ENCODE assay signal across 24 cellular contexts in the genomic region with DNA sequence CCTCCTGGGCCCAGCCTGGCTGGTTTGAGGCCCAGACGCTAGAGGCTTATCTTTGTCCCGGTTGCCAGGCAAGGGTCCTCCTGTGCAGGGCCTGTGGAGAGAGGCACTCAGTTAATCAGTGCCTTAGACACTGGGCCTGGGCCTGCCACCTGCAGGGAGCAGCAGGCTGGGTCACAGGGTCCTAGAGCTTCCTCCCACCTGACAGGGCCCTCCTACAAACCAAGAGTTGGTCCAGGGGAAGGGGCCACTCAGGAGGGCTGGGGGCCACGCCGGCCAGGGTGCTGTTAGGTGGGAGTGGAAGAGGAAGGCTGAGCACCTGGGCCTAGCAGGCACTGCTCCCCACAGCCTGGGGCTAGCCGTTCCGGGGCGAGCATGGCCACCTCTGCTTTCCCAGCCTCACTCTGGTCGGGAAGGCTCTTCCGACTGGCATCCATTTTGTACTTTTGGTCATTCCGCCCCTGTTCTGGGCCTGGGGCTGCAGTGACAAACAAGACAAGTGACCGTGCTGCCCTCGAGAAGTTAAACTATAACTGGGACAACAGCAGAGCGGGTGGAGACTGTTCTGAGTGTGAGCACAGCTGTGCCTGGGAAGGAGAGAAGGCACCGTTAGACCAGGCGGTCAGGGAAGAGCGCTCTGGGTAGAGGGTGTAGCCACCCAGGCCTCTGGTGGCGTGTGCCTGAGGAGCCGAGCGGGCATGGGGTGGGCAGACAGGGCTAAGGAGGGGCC. TPM values are rescaled to one million over a fixed set of nuclear protein-coding genes. Genes with fewer than 3 reads are reported as not detected.
A peak's percentile ranks its signal among the peaks of the same experiment; 100 is the strongest.
DNase-seq lines count a peak whose midpoint lies in the region; ATAC-seq and TF ChIP-seq lines count a peak whose summit lies in the region.
"Had no signal": no experiment of that assay in that cellular context is flagged by ENCODE, and none has a peak within 500 bp of the region (broad histone marks: within the 10 kb centered on the region; RNA-seq: fewer than 3 reads in every experiment).

No MANE protein-coding gene starts in this region.

- peaks cover 4% of the 10 kb centered on the region for H3K4me1 Mint-ChIP-seq in activated naive CD8-positive, alpha-beta T cell treated with anti-CD3 and anti-CD28 coated beads, Interleukin-2, amount 10 ng/mL, durations not matched to agents 7 days and 5 days
- H3K4me1 Mint-ChIP-seq in activated naive CD8-positive, alpha-beta T cell treated with anti-CD3 and anti-CD28 coated beads, Interleukin-2, amount 50 U/mL, for 24 hours, result no peaks in the 10 kb centered on the region
- peaks cover 20% of the 10 kb centered on the region for H3K4me1 Mint-ChIP-seq in nephron
- H3K4me1 Mint-ChIP-seq in CD8-positive, alpha-beta T cell (ENCODE audit: low read depth), result peaks cover 16% of the 10 kb centered on the region
- H3K4me1 Mint-ChIP-seq: H9 had no signal

- H3K27me3 ChIP-seq in endocrine pancreas (ENCODE audit: control insufficient read depth, insufficient read depth, low read length) (no peaks in the 10 kb centered on the region), upper lobe of right lung (no peaks in the 10 kb centered on the region)
- H3K27me3 ChIP-seq in CD8-positive, alpha-beta T cell (ENCODE audit: insufficient read depth, low read length), result no peaks in the 10 kb centered on the region
- H3K27me3 ChIP-seq: brain microvascular endothelial cell, colonic mucosa, transverse colon had no signal

- TF ChIP-seq CTCF in nephron (IDR thresholded peaks at IDR 0.05; ENCODE audit: unreplicated experiment in 3 of 3) (no peak), upper lobe of right lung (IDR thresholded peaks at IDR 0.05) (no peak)
- no peak for TF ChIP-seq CTCF in CD8-positive, alpha-beta T cell (IDR thresholded peaks at IDR 0.05)

- DNase-seq in activated naive CD8-positive, alpha-beta T cell treated with anti-CD3 and anti-CD28 coated beads, Interleukin-2, amount 10 ng/mL, durations not matched to agents 7 days and 5 days, result no peak
- no peak for DNase-seq in activated naive CD8-positive, alpha-beta T cell treated with anti-CD3 and anti-CD28 coated beads, Interleukin-2, amount 50 U/mL, for 24 hours
- DNase-seq in upper lobe of right lung, result no peak
- no peak for DNase-seq in GM03348 (ENCODE audit: low spot score)
- no peak for DNase-seq in CD8-positive, alpha-beta T cell
- DNase-seq: activated CD4-positive, alpha-beta T cell treated with anti-CD3 and anti-CD28 coated beads, Interleukin-2, amount 50 U/mL, for 1 hour; activated CD8-positive, alpha-beta memory T cell treated with anti-CD3 and anti-CD28 coated beads, Interleukin-2, amount 50 U/mL, for 48 hours; brain microvascular endothelial cell; colonic mucosa; H9; KBM-7; left cardiac atrium; NCI-H748 treated with DMSO at 0.1 percent for 48 hours; stimulated activated CD4-positive, alpha-beta T cell treated with anti-CD3 and anti-CD28 coated beads, Interleukin-2, amount 100 ng/mL, for 48 hours; stimulated activated naive CD4-positive, alpha-beta T cell; transverse colon had no signal

- H3K4me3 ChIP-seq in endocrine pancreas (ENCODE audit: control insufficient read depth, insufficient read depth, low read length) (no peak overlapping the region), upper lobe of right lung (no peak overlapping the region)
- H3K4me3 ChIP-seq in CD8-positive, alpha-beta T cell (ENCODE audit: low read depth, low read length), result no peak overlapping the region
- H3K4me3 ChIP-seq: colonic mucosa, prostate gland, smooth muscle cell, transverse colon had no signal

- no peak overlapping the region for H3K27ac ChIP-seq in upper lobe of right lung
- H3K27ac ChIP-seq in CD8-positive, alpha-beta T cell (ENCODE audit: low read depth, low read length), result no peak overlapping the region
- H3K27ac ChIP-seq: brain microvascular endothelial cell, colonic mucosa, prostate gland, transverse colon, VCaP had no signal

- H3K9me3 ChIP-seq in endocrine pancreas (ENCODE audit: control insufficient read depth, low read length) (no peaks in the 10 kb centered on the region), upper lobe of right lung (peaks cover 7% of the 10 kb centered on the region)
- no peaks in the 10 kb centered on the region for H3K9me3 ChIP-seq in CD8-positive, alpha-beta T cell (ENCODE audit: low read length)
- H3K9me3 ChIP-seq: colonic mucosa, prostate gland, transverse colon had no signal

- H3K27me3 Mint-ChIP-seq in activated naive CD8-positive, alpha-beta T cell treated with anti-CD3 and anti-CD28 coated beads, Interleukin-2, amount 10 ng/mL, durations not matched to agents 7 days and 5 days, result no peaks in the 10 kb centered on the region
- no peaks in the 10 kb centered on the region for H3K27me3 Mint-ChIP-seq in activated naive CD8-positive, alpha-beta T cell treated with anti-CD3 and anti-CD28 coated beads, Interleukin-2, amount 50 U/mL, for 24 hours
- H3K27me3 Mint-ChIP-seq in nephron (ENCODE audit: low read depth), result no peaks in the 10 kb centered on the region
- H3K27me3 Mint-ChIP-seq in CD8-positive, alpha-beta T cell (ENCODE audit: low read depth), result no peaks in the 10 kb centered on the region
- H3K27me3 Mint-ChIP-seq: B cell had no signal

- no peaks in the 10 kb centered on the region for H3K36me3 ChIP-seq in endocrine pancreas (ENCODE audit: control insufficient read depth, insufficient read depth, low read length)
- no peaks in the 10 kb centered on the region for H3K36me3 ChIP-seq in upper lobe of right lung
- H3K36me3 ChIP-seq in CD8-positive, alpha-beta T cell (ENCODE audit: insufficient read depth, low read length), result no peaks in the 10 kb centered on the region
- H3K36me3 ChIP-seq: brain microvascular endothelial cell, colonic mucosa, prostate gland, transverse colon had no signal

- POLR2A ChIA-PET in activated naive CD8-positive, alpha-beta T cell treated with anti-CD3 and anti-CD28 coated beads, Interleukin-2, amount 10 ng/mL, durations not matched to agents 7 days and 5 days (lab: Charles Lee), result no interaction called here
- POLR2A ChIA-PET in CD8-positive, alpha-beta T cell (lab: Charles Lee), result no interaction called here

- no peak for ATAC-seq in activated naive CD8-positive, alpha-beta T cell treated with anti-CD3 and anti-CD28 coated beads, Interleukin-2, amount 10 ng/mL, durations not matched to agents 7 days and 5 days (ENCODE audit: low read depth)
- ATAC-seq in activated naive CD8-positive, alpha-beta T cell treated with anti-CD3 and anti-CD28 coated beads, Interleukin-2, amount 50 U/mL, for 24 hours, result no peak
- ATAC-seq in upper lobe of right lung (peak; percentile 23), esophagus mucosa (no peak)
- ATAC-seq in CD8-positive, alpha-beta T cell, result no peak
- ATAC-seq: left cardiac atrium, SK-N-SH treated with all-trans-retinoic acid at 6 μM for 48 hours had no signal

- H3K4me1 ChIP-seq in endocrine pancreas (ENCODE audit: control insufficient read depth, insufficient read depth, low read length), result no peaks in the 10 kb centered on the region
- H3K4me1 ChIP-seq in upper lobe of right lung, result no peaks in the 10 kb centered on the region
- no peaks in the 10 kb centered on the region for H3K4me1 ChIP-seq in CD8-positive, alpha-beta T cell (ENCODE audit: insufficient read depth, low read length)
- H3K4me1 ChIP-seq: prostate gland had no signal

- intact Hi-C loops in upper lobe of right lung (cut with DNase I), result no loop called here
- intact Hi-C loops in CD8-positive, alpha-beta T cell (cut with DNase I, micrococcal nuclease), result no loop called here

- CTCF ChIA-PET in CD8-positive, alpha-beta T cell (lab: Charles Lee), result interaction anchor here (0.6 to 1.7 kb wide), 5 partner anchors 9 to 247 kb away, joined by 3 to 6 read pairs (median 4); no protein-coding TSS in a partner anchor

- peaks cover 12% of the 10 kb centered on the region for H3K9me3 Mint-ChIP-seq in activated naive CD8-positive, alpha-beta T cell treated with anti-CD3 and anti-CD28 coated beads, Interleukin-2, amount 10 ng/mL, durations not matched to agents 7 days and 5 days
- H3K9me3 Mint-ChIP-seq in activated naive CD8-positive, alpha-beta T cell treated with anti-CD3 and anti-CD28 coated beads, Interleukin-2, amount 50 U/mL, for 24 hours, result peaks cover 11% of the 10 kb centered on the region
- peaks cover 8% of the 10 kb centered on the region for H3K9me3 Mint-ChIP-seq in nephron
- H3K9me3 Mint-ChIP-seq in CD8-positive, alpha-beta T cell, result no peaks in the 10 kb centered on the region

- peak overlapping the region; percentile 20 for H3K9ac ChIP-seq in endocrine pancreas (ENCODE audit: control insufficient read depth, insufficient read depth, low read length)

- H3K27ac Mint-ChIP-seq in activated naive CD8-positive, alpha-beta T cell treated with anti-CD3 and anti-CD28 coated beads, Interleukin-2, amount 10 ng/mL, durations not matched to agents 7 days and 5 days, result peak overlapping the region; percentile 42
- H3K27ac Mint-ChIP-seq in activated naive CD8-positive, alpha-beta T cell treated with anti-CD3 and anti-CD28 coated beads, Interleukin-2, amount 50 U/mL, for 24 hours, result no peak overlapping the region
- peak overlapping the region; percentile 86 to 89 (median 86) for H3K27ac Mint-ChIP-seq in nephron
- H3K27ac Mint-ChIP-seq in CD8-positive, alpha-beta T cell, result no peak overlapping the region

- peaks cover 25% of the 10 kb centered on the region for H3K36me3 Mint-ChIP-seq in activated naive CD8-positive, alpha-beta T cell treated with anti-CD3 and anti-CD28 coated beads, Interleukin-2, amount 10 ng/mL, durations not matched to agents 7 days and 5 days
- peaks cover 26% of the 10 kb centered on the region for H3K36me3 Mint-ChIP-seq in activated naive CD8-positive, alpha-beta T cell treated with anti-CD3 and anti-CD28 coated beads, Interleukin-2, amount 50 U/mL, for 24 hours (ENCODE audit: low read depth)
- H3K36me3 Mint-ChIP-seq in nephron (ENCODE audit: low read depth), result peaks cover 34% of the 10 kb centered on the region
- peaks cover 49% of the 10 kb centered on the region for H3K36me3 Mint-ChIP-seq in CD8-positive, alpha-beta T cell

- H3K4me3 Mint-ChIP-seq in activated naive CD8-positive, alpha-beta T cell treated with anti-CD3 and anti-CD28 coated beads, Interleukin-2, amount 10 ng/mL, durations not matched to agents 7 days and 5 days, result no peak overlapping the region
- H3K4me3 Mint-ChIP-seq in activated naive CD8-positive, alpha-beta T cell treated with anti-CD3 and anti-CD28 coated beads, Interleukin-2, amount 50 U/mL, for 24 hours, result no peak overlapping the region
- H3K4me3 Mint-ChIP-seq in nephron, result peak overlapping the region in 2 of 3 experiments; percentile 9 to 43
- no peak overlapping the region for H3K4me3 Mint-ChIP-seq in CD8-positive, alpha-beta T cell
- H3K4me3 Mint-ChIP-seq: B cell, H9 had no signal

RNA-seq across cellular contexts. Expression of a gene that starts 27.2 kb away (rescaled TPM):
- 10 to 100 TPM; 67.1 to 67.2 TPM for total RNA-seq in activated naive CD8-positive, alpha-beta T cell treated with anti-CD3 and anti-CD28 coated beads, Interleukin-2, amount 10 ng/mL, durations not matched to agents 7 days and 5 days
- total RNA-seq in upper lobe of right lung (49.5 TPM), esophagus mucosa (26.1 TPM)
- total RNA-seq in CD8-positive, alpha-beta T cell, result 10 to 100 TPM; 78.5 to 82.0 TPM

Comparison
In these comparisons a context has a peak if more than half of its experiments do, and no peak if none do; other contexts are left out.
1. H3K27ac Mint-ChIP-seq: peak in activated naive CD8-positive, alpha-beta T cell treated with anti-CD3 and anti-CD28 coated beads, Interleukin-2, amount 10 ng/mL, durations not matched to agents 7 days and 5 days (single experiment) and nephron (3 of 3); none in activated naive CD8-positive, alpha-beta T cell treated with anti-CD3 and anti-CD28 coated beads, Interleukin-2, amount 50 U/mL, for 24 hours (single experiment) and CD8-positive, alpha-beta T cell (single experiment).
2. H3K4me3 Mint-ChIP-seq: peak in nephron (2 of 3); none in activated naive CD8-positive, alpha-beta T cell treated with anti-CD3 and anti-CD28 coated beads, Interleukin-2, amount 10 ng/mL, durations not matched to agents 7 days and 5 days (single experiment), activated naive CD8-positive, alpha-beta T cell treated with anti-CD3 and anti-CD28 coated beads, Interleukin-2, amount 50 U/mL, for 24 hours (single experiment) and CD8-positive, alpha-beta T cell (single experiment).